In the genomic region with DNA sequence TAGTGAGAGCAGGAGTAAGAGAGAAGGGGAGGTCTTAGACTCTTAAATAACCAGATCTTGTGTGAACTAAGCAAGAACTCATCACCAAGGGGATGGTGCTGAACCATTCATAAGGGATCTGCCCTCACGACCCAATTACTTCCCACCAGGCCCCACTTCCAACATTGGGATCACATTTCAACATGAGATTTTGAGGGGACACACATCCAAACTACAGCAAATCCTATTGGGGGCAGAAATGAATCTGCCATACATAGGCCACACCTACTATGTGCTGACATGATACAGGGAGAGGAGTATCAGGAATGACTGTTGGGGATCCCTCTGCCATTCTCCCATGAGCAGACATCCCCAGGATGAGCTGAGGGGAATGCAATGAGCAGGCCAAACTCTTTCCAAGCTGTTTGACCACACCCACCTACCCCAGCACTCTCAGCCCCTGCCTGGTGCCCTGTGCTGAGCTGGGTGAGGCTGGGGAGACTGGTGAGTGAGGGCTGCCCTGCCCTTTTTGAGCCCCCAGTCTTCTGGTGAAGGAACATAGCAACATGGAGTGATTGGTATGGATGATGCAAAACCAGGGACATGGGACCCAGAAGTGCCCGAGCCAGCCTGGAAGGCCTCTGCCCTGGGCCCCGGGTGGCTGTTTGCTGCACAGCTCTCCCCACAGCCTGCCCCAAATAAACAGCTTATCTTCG, we compare ENCODE assay signal across 8 cellular contexts. TPM values are rescaled to one million over a fixed set of nuclear protein-coding genes. Genes with fewer than 3 reads are reported as not detected.
DNase-seq lines count a peak whose midpoint lies in the region; ATAC-seq and TF ChIP-seq lines count a peak whose summit lies in the region.

No MANE protein-coding gene starts in this region.

- peaks cover 23% of the 10 kb centered on the region for H3K36me3 ChIP-seq in Karpas-422 (ENCODE audit: insufficient read depth, low read length)

- peaks cover 4% of the 10 kb centered on the region for H3K27me3 Mint-ChIP-seq in CD4-positive, alpha-beta T cell
- H3K27me3 Mint-ChIP-seq in chondrocyte (ENCODE audit: low read depth) (no peaks in the 10 kb centered on the region), nephron progenitor cell (ENCODE audit: low read depth, poor library complexity) (no peaks in the 10 kb centered on the region)

- H3K79me2 ChIP-seq in Karpas-422 (ENCODE audit: low read length): peaks cover 36% of the 10 kb centered on the region

- no peak for ATAC-seq in CD4-positive, alpha-beta T cell (ENCODE audit: poor library complexity)
- ATAC-seq in GM21423 (IDR thresholded peaks at IDR 0.05; ENCODE audit: unreplicated experiment) (no peak), GM19035 (IDR thresholded peaks at IDR 0.05; ENCODE audit: unreplicated experiment) (no peak)

- H3K36me3 Mint-ChIP-seq in CD4-positive, alpha-beta T cell (ENCODE audit: low read depth): peaks cover 4% of the 10 kb centered on the region
- H3K36me3 Mint-ChIP-seq in chondrocyte (ENCODE audit: low read depth): peaks cover 7% of the 10 kb centered on the region
- peaks cover 32% of the 10 kb centered on the region for H3K36me3 Mint-ChIP-seq in nephron progenitor cell (ENCODE audit: low read depth)

- no peak overlapping the region for H3K27ac ChIP-seq in CD4-positive, alpha-beta T cell (ENCODE audit: low read depth, low read length)
- peak overlapping the region; percentile 81 for H3K27ac ChIP-seq in Karpas-422 (ENCODE audit: low read length)

- intact Hi-C loops in CD4-positive, alpha-beta T cell (cut with DNase I, micrococcal nuclease): loop anchor here (5.0 kb wide), 2 partner anchors 43 to 288 kb away; partner anchors contain the start of gene CDPF1 (in 1 of the 2)

- H4K20me1 ChIP-seq in Karpas-422 (ENCODE audit: insufficient read depth, low read depth, low read length): no peaks in the 10 kb centered on the region

- peak overlapping the region; percentile 88 for H3K4me3 ChIP-seq in Karpas-422 (ENCODE audit: low read length)

- peaks cover 26% of the 10 kb centered on the region for H3K4me1 Mint-ChIP-seq in CD4-positive, alpha-beta T cell (ENCODE audit: low read depth)
- H3K4me1 Mint-ChIP-seq in chondrocyte (ENCODE audit: low read depth) (peaks cover 27% of the 10 kb centered on the region), nephron progenitor cell (peaks cover 55% of the 10 kb centered on the region)

- peak overlapping the region; percentile 90 for H3K4me3 Mint-ChIP-seq in CD4-positive, alpha-beta T cell
- peak overlapping the region; percentile 71 for H3K4me3 Mint-ChIP-seq in chondrocyte (ENCODE audit: unreplicated experiment)
- H3K4me3 Mint-ChIP-seq in nephron progenitor cell: peak overlapping the region; percentile 87

- CTCF ChIA-PET in CD4-positive, alpha-beta T cell (lab: Charles Lee): interaction anchor here (1.0 to 2.1 kb wide), 5 partner anchors 19 to 289 kb away, joined by 3 to 11 read pairs (median 6); partner anchors contain the start of gene PPARA

- H3K9ac ChIP-seq in Karpas-422 (ENCODE audit: low read length): peak overlapping the region; percentile 90

- no peak for DNase-seq in CD4-positive, alpha-beta T cell
- DNase-seq in Karpas-422 (peak; percentile 62), chondrocyte (ENCODE audit: low spot score) (no peak), nephron progenitor cell (no peak), middle frontal gyrus (ENCODE audit: extremely low spot score, low spot score) (no peak), NCI-H69 (lab: John Stamatoyannopoulos, UW) (no peak)

- peak overlapping the region; percentile 91 for H3K4me2 ChIP-seq in Karpas-422 (ENCODE audit: low read depth, low read length, poor library complexity, severe bottlenecking)

- POLR2A ChIA-PET in CD4-positive, alpha-beta T cell (lab: Charles Lee): interaction anchor here (0.6 to 2.2 kb wide), 9 partner anchors 9 to 260 kb away, joined by 3 to 30 read pairs (median 5); partner anchors contain the start of genes CDPF1 and PPARA

- H3K27me3 ChIP-seq in CD4-positive, alpha-beta T cell (ENCODE audit: control insufficient read depth, insufficient read depth, low read length): no peaks in the 10 kb centered on the region
- H3K27me3 ChIP-seq in Karpas-422 (ENCODE audit: low read length): no peaks in the 10 kb centered on the region

- no peaks in the 10 kb centered on the region for H3K9me2 ChIP-seq in Karpas-422 (replicated peaks; ENCODE audit: insufficient read depth, low read length)

- H2AFZ ChIP-seq in Karpas-422 (ENCODE audit: low read length): peak overlapping the region; percentile 80; the same call in 1 of the 2 replicates

- H3K4me1 ChIP-seq in Karpas-422 (ENCODE audit: low read length): peaks cover 37% of the 10 kb centered on the region

- no peaks in the 10 kb centered on the region for H3K9me3 ChIP-seq in CD4-positive, alpha-beta T cell (ENCODE audit: control insufficient read depth, low read length)
- no peaks in the 10 kb centered on the region for H3K9me3 ChIP-seq in Karpas-422 (ENCODE audit: low read length)

- H3K27ac Mint-ChIP-seq in CD4-positive, alpha-beta T cell: peak overlapping the region; percentile 91
- H3K27ac Mint-ChIP-seq in chondrocyte (ENCODE audit: unreplicated experiment) (peak overlapping the region; percentile 84), nephron progenitor cell (no peak overlapping the region)

- TF ChIP-seq CTCF in CD4-positive, alpha-beta T cell (IDR thresholded peaks at IDR 0.05): no peak
- TF ChIP-seq CTCF in chondrocyte (IDR thresholded peaks at IDR 0.05): no peak
- no peak for TF ChIP-seq CTCF in nephron progenitor cell (IDR thresholded peaks at IDR 0.05)

- H3K9me3 Mint-ChIP-seq in CD4-positive, alpha-beta T cell: no peaks in the 10 kb centered on the region
- H3K9me3 Mint-ChIP-seq in chondrocyte (ENCODE audit: low read depth): no peaks in the 10 kb centered on the region
- H3K9me3 Mint-ChIP-seq in nephron progenitor cell: no peaks in the 10 kb centered on the region

RNA-seq across cellular contexts. Expression of gene GTSE1, which starts 1.2 kb away (rescaled TPM):
- under 1 TPM; 0.14 to 0.89 TPM for total RNA-seq in CD4-positive, alpha-beta T cell
- 15.3 TPM in 2 replicates for total RNA-seq in Karpas-422 (2014; rRNA removed; shearing (Covaris generic); ENCODE audit: low replicate concordance)
- total RNA-seq in chondrocyte: 7.2 to 8.2 TPM (median 7.3 TPM) in 3 replicates

RNA-seq across cellular contexts. Expression of gene TTC38, which starts 27.6 kb away (rescaled TPM):
- total RNA-seq in CD4-positive, alpha-beta T cell: 1 to 10 TPM; 1.8 to 2.7 TPM
- 21.9 and 23.3 TPM in 2 replicates for total RNA-seq in Karpas-422 (2014; rRNA removed; shearing (Covaris generic); ENCODE audit: low replicate concordance)
- total RNA-seq in chondrocyte: 13.8 to 19.6 TPM (median 16.5 TPM) in 3 replicates

RNA-seq across cellular contexts. Expression of gene PKDREJ, which starts 32.3 kb away (rescaled TPM):
- total RNA-seq in CD4-positive, alpha-beta T cell: not detected
- not detected in 2 replicates for total RNA-seq in Karpas-422 (2014; rRNA removed; shearing (Covaris generic); ENCODE audit: low replicate concordance)
- total RNA-seq in chondrocyte: 0.05 to 0.08 TPM (median 0.07 TPM) in 3 replicates

RNA-seq across cellular contexts. Expression of gene TRMU, which starts 40.1 kb away (rescaled TPM):
- 10 to 100 TPM; 65.2 to 65.4 TPM for total RNA-seq in CD4-positive, alpha-beta T cell
- total RNA-seq in Karpas-422 (2014; rRNA removed; shearing (Covaris generic); ENCODE audit: low replicate concordance): 48.4 and 61.0 TPM in 2 replicates
- 26.5 to 39.2 TPM (median 27.3 TPM) in 3 replicates for total RNA-seq in chondrocyte

RNA-seq across cellular contexts. Expression of gene CDPF1, which starts 45.3 kb away (rescaled TPM):
- 1 to 10 TPM; 1.6 to 2.6 TPM for total RNA-seq in CD4-positive, alpha-beta T cell
- 9.8 and 20.7 TPM in 2 replicates for total RNA-seq in Karpas-422 (2014; rRNA removed; shearing (Covaris generic); ENCODE audit: low replicate concordance)
- 7.7 to 11.2 TPM (median 9.9 TPM) in 3 replicates for total RNA-seq in chondrocyte
